ENCODE assay signal across 1 cellular context in the genomic region with DNA sequence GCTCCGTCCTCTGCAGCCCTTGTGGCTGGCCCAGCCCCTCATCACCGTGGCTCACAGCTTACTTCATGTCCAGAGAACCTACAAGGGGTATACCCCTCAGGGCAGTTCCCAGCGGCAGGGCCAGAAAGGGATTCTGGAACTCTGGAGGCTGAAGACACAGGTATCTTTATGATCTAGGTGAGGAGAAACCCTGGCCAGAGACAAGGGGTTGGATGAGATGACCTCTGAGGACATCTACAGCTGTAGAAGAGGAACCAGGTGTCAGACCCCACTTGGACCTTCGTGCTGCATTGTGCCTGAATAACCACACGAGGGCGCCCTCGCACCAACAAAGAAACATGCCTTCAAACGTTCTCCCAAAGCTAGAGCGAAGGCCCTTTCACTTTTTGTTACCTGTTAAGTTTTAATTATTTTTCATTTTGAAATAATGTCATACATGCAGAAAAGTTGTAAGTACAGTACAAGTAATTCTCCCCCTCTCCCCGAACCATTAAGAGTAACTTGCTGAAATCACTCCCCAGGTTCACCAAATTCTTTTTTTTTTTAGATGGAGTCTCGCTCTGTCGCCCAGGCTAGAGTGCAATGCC.
TF ChIP-seq lines count a peak whose summit lies in the region.

No MANE protein-coding gene starts in this region.

TF ChIP-seq in HepG2, 621 proteins besides CTCF, POLR2A, EP300 and RAD21 (continued from another document):
- TF ChIP-seq, protein P1, sequence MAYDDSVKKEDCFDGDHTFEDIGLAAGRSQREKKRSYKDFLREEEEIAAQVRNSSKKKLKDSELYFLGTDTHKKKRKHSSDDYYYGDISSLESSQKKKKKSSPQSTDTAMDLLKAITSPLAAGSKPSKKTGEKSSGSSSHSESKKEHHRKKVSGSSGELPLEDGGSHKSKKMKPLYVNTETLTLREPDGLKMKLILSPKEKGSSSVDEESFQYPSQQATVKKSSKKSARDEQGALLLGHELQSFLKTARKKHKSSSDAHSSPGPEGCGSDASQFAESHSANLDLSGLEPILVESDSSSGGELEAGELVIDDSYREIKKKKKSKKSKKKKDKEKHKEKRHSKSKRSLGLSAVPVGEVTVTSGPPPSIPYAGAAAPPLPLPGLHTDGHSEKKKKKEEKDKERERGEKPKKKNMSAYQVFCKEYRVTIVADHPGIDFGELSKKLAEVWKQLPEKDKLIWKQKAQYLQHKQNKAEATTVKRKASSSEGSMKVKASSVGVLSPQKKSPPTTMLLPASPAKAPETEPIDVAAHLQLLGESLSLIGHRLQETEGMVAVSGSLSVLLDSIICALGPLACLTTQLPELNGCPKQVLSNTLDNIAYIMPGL (CRISPR knock-in tag; IDR thresholded peaks at IDR 0.05; ENCODE audit: borderline replicate concordance in 1 of 2, low read depth in 1 of 2): 0 out of 4 replicates have a peak, but pooled peaks of 1 of the 2 experiments have one; percentile 49
- no peak for TF ChIP-seq EEA1 (CRISPR knock-in tag; IDR thresholded peaks at IDR 0.05; ENCODE audit: borderline replicate concordance)
- TF ChIP-seq MEIS1 (CRISPR knock-in tag; IDR thresholded peaks at IDR 0.05; ENCODE audit: borderline replicate concordance): 0 out of 2 replicates have a peak, but pooled peaks have one; percentile 30
- TF ChIP-seq JDP2 (CRISPR knock-in tag; IDR thresholded peaks at IDR 0.05; ENCODE audit: borderline replicate concordance): no peak
- TF ChIP-seq ZBTB1 (CRISPR knock-in tag; IDR thresholded peaks at IDR 0.05; ENCODE audit: borderline replicate concordance): no peak
- peak; percentile 50; the same call in 1 of the 2 replicates for TF ChIP-seq IRF2 (CRISPR knock-in tag; IDR thresholded peaks at IDR 0.05)
- 0 out of 2 replicates have a peak, but pooled peaks have one; percentile 37 for TF ChIP-seq HDAC2 (CRISPR knock-in tag; IDR thresholded peaks at IDR 0.05)
- TF ChIP-seq, protein P2, sequence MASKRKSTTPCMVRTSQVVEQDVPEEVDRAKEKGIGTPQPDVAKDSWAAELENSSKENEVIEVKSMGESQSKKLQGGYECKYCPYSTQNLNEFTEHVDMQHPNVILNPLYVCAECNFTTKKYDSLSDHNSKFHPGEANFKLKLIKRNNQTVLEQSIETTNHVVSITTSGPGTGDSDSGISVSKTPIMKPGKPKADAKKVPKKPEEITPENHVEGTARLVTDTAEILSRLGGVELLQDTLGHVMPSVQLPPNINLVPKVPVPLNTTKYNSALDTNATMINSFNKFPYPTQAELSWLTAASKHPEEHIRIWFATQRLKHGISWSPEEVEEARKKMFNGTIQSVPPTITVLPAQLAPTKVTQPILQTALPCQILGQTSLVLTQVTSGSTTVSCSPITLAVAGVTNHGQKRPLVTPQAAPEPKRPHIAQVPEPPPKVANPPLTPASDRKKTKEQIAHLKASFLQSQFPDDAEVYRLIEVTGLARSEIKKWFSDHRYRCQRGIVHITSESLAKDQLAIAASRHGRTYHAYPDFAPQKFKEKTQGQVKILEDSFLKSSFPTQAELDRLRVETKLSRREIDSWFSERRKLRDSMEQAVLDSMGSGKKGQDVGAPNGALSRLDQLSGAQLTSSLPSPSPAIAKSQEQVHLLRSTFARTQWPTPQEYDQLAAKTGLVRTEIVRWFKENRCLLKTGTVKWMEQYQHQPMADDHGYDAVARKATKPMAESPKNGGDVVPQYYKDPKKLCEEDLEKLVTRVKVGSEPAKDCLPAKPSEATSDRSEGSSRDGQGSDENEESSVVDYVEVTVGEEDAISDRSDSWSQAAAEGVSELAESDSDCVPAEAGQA (IDR thresholded peaks at IDR 0.05; ENCODE audit: low read depth): no peak
- TF ChIP-seq, protein P2 (CRISPR knock-in tag; IDR thresholded peaks at IDR 0.05; ENCODE audit: borderline replicate concordance): no peak
- no peak for TF ChIP-seq ATF7 (IDR thresholded peaks at IDR 0.05)
- no peak for TF ChIP-seq ATF7 (CRISPR knock-in tag; IDR thresholded peaks at IDR 0.05)
- TF ChIP-seq, protein P3, sequence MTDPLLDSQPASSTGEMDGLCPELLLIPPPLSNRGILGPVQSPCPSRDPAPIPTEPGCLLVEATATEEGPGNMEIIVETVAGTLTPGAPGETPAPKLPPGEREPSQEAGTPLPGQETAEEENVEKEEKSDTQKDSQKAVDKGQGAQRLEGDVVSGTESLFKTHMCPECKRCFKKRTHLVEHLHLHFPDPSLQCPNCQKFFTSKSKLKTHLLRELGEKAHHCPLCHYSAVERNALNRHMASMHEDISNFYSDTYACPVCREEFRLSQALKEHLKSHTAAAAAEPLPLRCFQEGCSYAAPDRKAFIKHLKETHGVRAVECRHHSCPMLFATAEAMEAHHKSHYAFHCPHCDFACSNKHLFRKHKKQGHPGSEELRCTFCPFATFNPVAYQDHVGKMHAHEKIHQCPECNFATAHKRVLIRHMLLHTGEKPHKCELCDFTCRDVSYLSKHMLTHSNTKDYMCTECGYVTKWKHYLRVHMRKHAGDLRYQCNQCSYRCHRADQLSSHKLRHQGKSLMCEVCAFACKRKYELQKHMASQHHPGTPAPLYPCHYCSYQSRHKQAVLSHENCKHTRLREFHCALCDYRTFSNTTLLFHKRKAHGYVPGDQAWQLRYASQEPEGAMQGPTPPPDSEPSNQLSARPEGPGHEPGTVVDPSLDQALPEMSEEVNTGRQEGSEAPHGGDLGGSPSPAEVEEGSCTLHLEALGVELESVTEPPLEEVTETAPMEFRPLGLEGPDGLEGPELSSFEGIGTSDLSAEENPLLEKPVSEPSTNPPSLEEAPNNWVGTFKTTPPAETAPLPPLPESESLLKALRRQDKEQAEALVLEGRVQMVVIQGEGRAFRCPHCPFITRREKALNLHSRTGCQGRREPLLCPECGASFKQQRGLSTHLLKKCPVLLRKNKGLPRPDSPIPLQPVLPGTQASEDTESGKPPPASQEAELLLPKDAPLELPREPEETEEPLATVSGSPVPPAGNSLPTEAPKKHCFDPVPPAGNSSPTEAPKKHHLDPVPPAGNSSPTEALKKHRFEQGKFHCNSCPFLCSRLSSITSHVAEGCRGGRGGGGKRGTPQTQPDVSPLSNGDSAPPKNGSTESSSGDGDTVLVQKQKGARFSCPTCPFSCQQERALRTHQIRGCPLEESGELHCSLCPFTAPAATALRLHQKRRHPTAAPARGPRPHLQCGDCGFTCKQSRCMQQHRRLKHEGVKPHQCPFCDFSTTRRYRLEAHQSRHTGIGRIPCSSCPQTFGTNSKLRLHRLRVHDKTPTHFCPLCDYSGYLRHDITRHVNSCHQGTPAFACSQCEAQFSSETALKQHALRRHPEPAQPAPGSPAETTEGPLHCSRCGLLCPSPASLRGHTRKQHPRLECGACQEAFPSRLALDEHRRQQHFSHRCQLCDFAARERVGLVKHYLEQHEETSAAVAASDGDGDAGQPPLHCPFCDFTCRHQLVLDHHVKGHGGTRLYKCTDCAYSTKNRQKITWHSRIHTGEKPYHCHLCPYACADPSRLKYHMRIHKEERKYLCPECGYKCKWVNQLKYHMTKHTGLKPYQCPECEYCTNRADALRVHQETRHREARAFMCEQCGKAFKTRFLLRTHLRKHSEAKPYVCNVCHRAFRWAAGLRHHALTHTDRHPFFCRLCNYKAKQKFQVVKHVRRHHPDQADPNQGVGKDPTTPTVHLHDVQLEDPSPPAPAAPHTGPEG (CRISPR knock-in tag; IDR thresholded peaks at IDR 0.05): no peak
- no peak for TF ChIP-seq RFX1 (IDR thresholded peaks at IDR 0.05)
- TF ChIP-seq EED (CRISPR knock-in tag; IDR thresholded peaks at IDR 0.05): no peak
- TF ChIP-seq ZFX (CRISPR knock-in tag; IDR thresholded peaks at IDR 0.05; ENCODE audit: low read depth): peak; percentile 14; the same call in 1 of the 2 replicates
- no peak for TF ChIP-seq CHCHD3 (CRISPR knock-in tag; IDR thresholded peaks at IDR 0.05)
- TF ChIP-seq THAP11 (CRISPR knock-in tag; IDR thresholded peaks at IDR 0.05): 0 out of 2 replicates have a peak, but pooled peaks have one; percentile 28
- 0 out of 2 replicates have a peak, but pooled peaks have one; percentile 18 for TF ChIP-seq BHLHE40 (IDR thresholded peaks at IDR 0.05; ENCODE audit: low read length)
TF ChIP-seq in HepG2: peak in this region for 28.
